In the genomic region with DNA sequence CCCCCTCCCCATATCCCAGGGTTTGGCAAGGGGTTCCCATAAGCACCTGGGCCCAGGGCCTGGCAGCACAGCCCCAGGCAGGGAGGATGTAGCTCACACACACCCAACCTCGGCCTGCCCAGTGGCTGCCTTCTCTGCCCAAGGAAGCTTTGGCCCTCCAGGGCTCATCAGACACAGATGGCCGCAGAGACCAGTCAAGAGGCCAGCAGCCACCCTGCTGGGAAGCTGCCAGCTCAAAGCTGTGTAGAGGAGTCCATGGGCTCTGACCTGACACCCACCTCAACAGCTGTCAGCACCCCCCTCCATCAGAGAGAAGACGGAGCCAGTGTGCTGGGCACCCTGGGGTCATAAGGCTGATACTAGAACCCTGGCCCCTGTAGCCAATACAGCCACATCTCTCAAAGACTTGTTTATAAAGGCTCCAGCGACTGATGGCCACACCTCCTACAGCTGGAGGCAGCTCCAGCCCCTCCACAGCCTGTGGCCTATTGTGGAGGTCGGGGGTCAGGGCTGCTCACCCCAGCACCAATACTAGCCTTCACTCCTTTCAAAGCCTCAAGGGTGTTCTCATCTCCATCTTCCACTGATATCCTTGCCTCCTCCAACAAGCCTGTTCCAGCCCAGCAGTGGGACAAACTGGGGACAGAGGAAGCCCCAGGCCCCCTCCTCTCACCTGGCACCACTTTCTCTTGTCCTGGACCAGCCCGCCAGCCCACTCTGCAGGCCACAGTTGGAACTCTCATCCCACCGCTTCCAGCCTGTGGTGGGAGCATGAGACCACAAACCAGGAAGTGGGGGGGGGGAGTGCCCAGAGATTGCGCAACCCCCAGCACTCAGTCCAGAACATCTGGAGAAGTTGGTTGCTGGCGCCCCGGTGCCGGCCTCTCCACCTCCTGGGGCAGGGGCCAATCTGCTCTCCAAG, we compare ENCODE assay signal across 7 cellular contexts. TPM values are rescaled to one million over a fixed set of nuclear protein-coding genes. Genes with fewer than 3 reads are reported as not detected.
A peak's percentile ranks its signal among the peaks of the same experiment; 100 is the strongest.
DNase-seq lines count a peak whose midpoint lies in the region; ATAC-seq and FAIRE-seq lines count a peak whose summit lies in the region.

No MANE protein-coding gene starts in this region.

- 10% methylated on average over 10 of the region's 11 CpGs for WGBS in mesenchymal stem cell

- H3K27ac ChIP-seq in mesenchymal stem cell (ENCODE audit: low read length, poor library complexity, severe bottlenecking), result peak overlapping the region; percentile 90

- H3K4me1 Mint-ChIP-seq in central memory CD8-positive, alpha-beta T cell, result peaks cover 32% of the 10 kb centered on the region

- H3K9me3 Mint-ChIP-seq in central memory CD8-positive, alpha-beta T cell, result no peaks in the 10 kb centered on the region

- peak overlapping the region; percentile 95 for H2AK5ac ChIP-seq in mesenchymal stem cell (ENCODE audit: low read length, severe bottlenecking)

- H3K18ac ChIP-seq in mesenchymal stem cell (ENCODE audit: low read depth in 1 of 2, low read length in 2 of 2), result peak overlapping the region; percentile 65 to 94

- H3K9ac ChIP-seq in mesenchymal stem cell (ENCODE audit: low read length), result peak overlapping the region; percentile 92

- no peak for FAIRE-seq in urothelium cell line (lab: Jason Lieb, UNC)

- peak overlapping the region; percentile 100 for H2BK120ac ChIP-seq in mesenchymal stem cell (ENCODE audit: low read depth, low read length)

- H2AFZ ChIP-seq in mesenchymal stem cell (ENCODE audit: low read depth, low read length), result no peak overlapping the region

- H4K91ac ChIP-seq in mesenchymal stem cell (ENCODE audit: low read length), result peak overlapping the region; percentile 85

- H3K79me1 ChIP-seq in mesenchymal stem cell (replicated peaks; ENCODE audit: low read length, poor library complexity, severe bottlenecking), result peaks cover 7% of the 10 kb centered on the region

- H3K4me1 ChIP-seq in mesenchymal stem cell (ENCODE audit: control insufficient read depth, insufficient read depth, low read depth, low read length), result peaks cover 75% of the 10 kb centered on the region

- peaks cover 17 to 20% of the 10 kb centered on the region in 2 experiments for H3K36me3 ChIP-seq in mesenchymal stem cell (ENCODE audit: control insufficient read depth in 1 of 2, insufficient read depth in 2 of 2, low read depth in 1 of 2, low read length in 2 of 2)

- H3K14ac ChIP-seq in mesenchymal stem cell (ENCODE audit: low read length in 2 of 2), result peak overlapping the region in 1 of 2 experiments; percentile 53

- no peak for ATAC-seq in central memory CD8-positive, alpha-beta T cell (replicated peaks; ENCODE audit: extremely low read depth, poor library complexity, severe bottlenecking)
- no peak for ATAC-seq in GM19023 (IDR thresholded peaks at IDR 0.05; ENCODE audit: unreplicated experiment)
- ATAC-seq in HG03095 (IDR thresholded peaks at IDR 0.05; ENCODE audit: unreplicated experiment), result no peak

- H2BK15ac ChIP-seq in mesenchymal stem cell (ENCODE audit: low read depth, poor library complexity, severe bottlenecking), result peak overlapping the region; percentile 94

- H3K27me3 Mint-ChIP-seq in central memory CD8-positive, alpha-beta T cell, result peaks cover 31% of the 10 kb centered on the region

- H4K8ac ChIP-seq in mesenchymal stem cell (ENCODE audit: low read length), result peak overlapping the region; percentile 88

- peak overlapping the region in 1 of 2 experiments; percentile 88 for H3K4me3 ChIP-seq in mesenchymal stem cell (ENCODE audit: insufficient read depth in 1 of 2, low read depth in 1 of 2, low read length in 2 of 2)

- peak overlapping the region; percentile 53 for H3K27ac Mint-ChIP-seq in central memory CD8-positive, alpha-beta T cell (ENCODE audit: low read depth)

- no peak overlapping the region for H3K23ac ChIP-seq in mesenchymal stem cell (ENCODE audit: low read length in 2 of 2)

- H2BK12ac ChIP-seq in mesenchymal stem cell (ENCODE audit: low read length in 2 of 2), result peak overlapping the region; percentile 71 to 98

- no peaks in the 10 kb centered on the region for H3K9me3 ChIP-seq in mesenchymal stem cell (ENCODE audit: control insufficient read depth, low read length)

- peak overlapping the region; percentile 84 for H3K4me3 Mint-ChIP-seq in central memory CD8-positive, alpha-beta T cell

- peak overlapping the region; percentile 62 for H2BK5ac ChIP-seq in mesenchymal stem cell (ENCODE audit: low read depth, low read length, poor library complexity, severe bottlenecking)

- peaks cover 11% of the 10 kb centered on the region for H3K36me3 Mint-ChIP-seq in central memory CD8-positive, alpha-beta T cell (ENCODE audit: insufficient read depth)

- peak overlapping the region; percentile 89 to 96 for H3K4ac ChIP-seq in mesenchymal stem cell (ENCODE audit: low read depth in 1 of 2, low read length in 2 of 2)

- H3K4me2 ChIP-seq in mesenchymal stem cell (ENCODE audit: low read length, poor library complexity, severe bottlenecking), result peak overlapping the region; percentile 5

- H3K27me3 ChIP-seq in mesenchymal stem cell (ENCODE audit: control insufficient read depth in 1 of 2, insufficient read depth in 1 of 2, low read length in 2 of 2), result no peaks in the 10 kb centered on the region

- DNase-seq in GDM1 (lab: John Stamatoyannopoulos, UW), result peak; percentile 87
- DNase-seq in NOMO-1 (lab: John Stamatoyannopoulos, UW; ENCODE audit: unreplicated experiment in 2 of 2), result peak; percentile 65 to 70
- no peak for DNase-seq in central memory CD8-positive, alpha-beta T cell (ENCODE audit: low spot score in 2 of 2)
- peak; percentile 94 for DNase-seq in mesenchymal stem cell
- DNase-seq in urothelium cell line (ENCODE audit: low spot score), result peak; percentile 64

RNA-seq across cellular contexts. Expression of a gene that starts 2.2 kb away (rescaled TPM):
- 156 TPM for polyA plus RNA-seq in mesenchymal stem cell (2013, experiment 1 of 2)
- polyA plus RNA-seq in mesenchymal stem cell (2013, experiment 2 of 2), result 156 TPM

RNA-seq across cellular contexts. Expression of a gene that starts 3.4 kb away (rescaled TPM):
- polyA plus RNA-seq in mesenchymal stem cell (2013, experiment 1 of 2), result 73.8 TPM
- polyA plus RNA-seq in mesenchymal stem cell (2013, experiment 2 of 2), result 69.6 TPM

RNA-seq across cellular contexts. Expression of a gene that starts 22.2 kb away (rescaled TPM):
- 22.6 TPM for polyA plus RNA-seq in mesenchymal stem cell (2013, experiment 1 of 2)
- polyA plus RNA-seq in mesenchymal stem cell (2013, experiment 2 of 2), result 24.2 TPM

RNA-seq across cellular contexts. Expression of a gene that starts 22.4 kb away (rescaled TPM):
- 8.4 TPM for polyA plus RNA-seq in mesenchymal stem cell (2013, experiment 1 of 2)
- polyA plus RNA-seq in mesenchymal stem cell (2013, experiment 2 of 2), result 8.7 TPM

Comparison
In these comparisons a context has a peak if more than half of its experiments do, and no peak if none do; other contexts are left out.
1. DNase-seq: peak in GDM1 (single experiment), NOMO-1 (2 of 2), mesenchymal stem cell (single experiment) and urothelium cell line (single experiment); none in central memory CD8-positive, alpha-beta T cell (0 of 2).